In genomic region chr15:43775411-43775965, GRCh38 we compare ENCODE assay signal across 8 cellular contexts. TPM values are rescaled to one million over a fixed set of nuclear protein-coding genes. Genes with fewer than 3 reads are reported as not detected.
DNase-seq lines count a peak whose midpoint lies in the region; FAIRE-seq and TF ChIP-seq lines count a peak whose summit lies in the region.

No MANE protein-coding gene starts in this region.

- no peak overlapping the region for H3K9ac ChIP-seq in neural cell (ENCODE audit: low read length)

- H3K4me3 ChIP-seq in epithelial cell of esophagus (ENCODE audit: low read length): peak overlapping the region; percentile 93
- no peak overlapping the region for H3K4me3 ChIP-seq in neural cell (ENCODE audit: low read length)

- H3K79me2 ChIP-seq in neural cell (replicated peaks; ENCODE audit: insufficient read depth, low read length): no peaks in the 10 kb centered on the region

- no peaks in the 10 kb centered on the region for H4K20me1 ChIP-seq in neural cell (ENCODE audit: insufficient read depth)

- in situ Hi-C loops in GM13976 (cut with MboI; ENCODE audit: low sequenced_read_pairs, unreplicated experiment): no loop called here

- no peaks in the 10 kb centered on the region for H3F3A ChIP-seq in neural cell (ENCODE audit: insufficient read depth, low read length, poor library complexity, severe bottlenecking)

- H3K27ac ChIP-seq in neural cell (ENCODE audit: low read length): no peak overlapping the region

- H3K9me3 ChIP-seq in neural cell (ENCODE audit: low read length): no peaks in the 10 kb centered on the region

- DNase-seq in COR-L47 (lab: John Stamatoyannopoulos, UW) (peak; percentile 82), HT-29 (ENCODE audit: low spot score) (peak; percentile 97), RCC 7860 (ENCODE audit: low spot score) (peak; percentile 66), epithelial cell of esophagus (ENCODE audit: low read depth) (peak; percentile 87), ecto neural progenitor cell (ENCODE audit: low spot score) (no peak), frontal cortex (ENCODE audit: low spot score in 2 of 2) (no peak), GM13976 (ENCODE audit: low spot score) (no peak)

- FAIRE-seq in RCC 7860 (lab: Jason Lieb, UNC) (peak; percentile 16), frontal cortex (lab: Jason Lieb, UNC) (no peak)

- TF ChIP-seq RAD21 in neural cell (conservative IDR thresholded peaks at IDR 0.05): no peak

- H2AFZ ChIP-seq in neural cell (ENCODE audit: low read depth, low read length): no peak overlapping the region

- no peak overlapping the region for H3K4me2 ChIP-seq in neural cell (ENCODE audit: low read length)

- H3K36me3 ChIP-seq in neural cell (ENCODE audit: insufficient read depth, low read length): no peaks in the 10 kb centered on the region

- no peak for TF ChIP-seq EP300 in neural cell (conservative IDR thresholded peaks at IDR 0.05; ENCODE audit: poor library complexity, severe bottlenecking)

- TF ChIP-seq CTCF in epithelial cell of esophagus (IDR thresholded peaks at IDR 0.05; ENCODE audit: insufficient read depth, low read depth, low read length, missing control alignments) (peak; percentile 81), neural cell (IDR thresholded peaks at IDR 0.05; ENCODE audit: poor library complexity, severe bottlenecking) (peak; percentile 19), GM13976 (IDR thresholded peaks at IDR 0.05; ENCODE audit: borderline replicate concordance, control extremely low read depth, extremely low read depth, insufficient read depth, missing control alignments) (no peak)

- no peaks in the 10 kb centered on the region for H3K9me2 ChIP-seq in neural cell (ENCODE audit: insufficient read depth, low read length)

- peaks cover 18% of the 10 kb centered on the region for H3K27me3 ChIP-seq in neural cell (ENCODE audit: insufficient read depth, low read depth, low read length)

TF ChIP-seq in neural cell, 6 proteins besides CTCF, POLR2A, EP300 and RAD21:
- TF ChIP-seq MXI1 (conservative IDR thresholded peaks at IDR 0.05; ENCODE audit: poor library complexity, severe bottlenecking): no peak

RNA-seq across cellular contexts. Expression of gene ELL3, which starts 1.3 kb away (rescaled TPM):
- total RNA-seq in HT-29 (2014; rRNA removed; shearing (Covaris generic)): 94.9 and 101 TPM in 2 replicates
- 2.2 TPM in 1 of 2 replicates, not detected in the other for polyA plus RNA-seq in neural cell
- not detected in 2 replicates for polyA minus RNA-seq in neural cell
- total RNA-seq in frontal cortex: 1.2 TPM

RNA-seq across cellular contexts. Expression of gene SERF2, which starts 16.6 kb away (rescaled TPM):
- 758 and 789 TPM in 2 replicates for total RNA-seq in HT-29 (2014; rRNA removed; shearing (Covaris generic))
- 548 and 726 TPM in 2 replicates for polyA plus RNA-seq in neural cell
- 89.9 and 113 TPM in 2 replicates for polyA minus RNA-seq in neural cell
- total RNA-seq in frontal cortex: 53.0 TPM

RNA-seq across cellular contexts. Expression of gene SERINC4, which starts 24.5 kb away (rescaled TPM):
- total RNA-seq in HT-29 (2014; rRNA removed; shearing (Covaris generic)): not detected in 2 replicates
- 0.38 and 0.47 TPM in 2 replicates for polyA plus RNA-seq in neural cell
- polyA minus RNA-seq in neural cell: not detected in 2 replicates
- total RNA-seq in frontal cortex: 0.41 TPM

RNA-seq across cellular contexts. Expression of gene HYPK, which starts 24.9 kb away (rescaled TPM):
- total RNA-seq in HT-29 (2014; rRNA removed; shearing (Covaris generic)): 16.9 and 18.8 TPM in 2 replicates
- 4.4 and 5.0 TPM in 2 replicates for polyA plus RNA-seq in neural cell
- polyA minus RNA-seq in neural cell: 9.6 and 11.7 TPM in 2 replicates
- total RNA-seq in frontal cortex: 5.7 TPM

RNA-seq across cellular contexts. Expression of gene PDIA3, which starts 29.2 kb away (rescaled TPM):
- 560 and 640 TPM in 2 replicates for total RNA-seq in HT-29 (2014; rRNA removed; shearing (Covaris generic))
- polyA plus RNA-seq in neural cell: 133 and 136 TPM in 2 replicates
- 65.7 and 81.3 TPM in 2 replicates for polyA minus RNA-seq in neural cell
- total RNA-seq in frontal cortex: 34.2 TPM

Comparison
In these comparisons a context has a peak if more than half of its experiments do, and no peak if none do; other contexts are left out.
1. DNase-seq: peak in COR-L47 (single experiment), HT-29 (single experiment), RCC 7860 (single experiment) and epithelial cell of esophagus (single experiment); none in ecto neural progenitor cell (single experiment), frontal cortex (0 of 2) and GM13976 (single experiment).
2. RNA of gene ELL3, which starts 1.3 kb away (total RNA-seq): 94.9 to 101 TPM in HT-29; 1.2 TPM in frontal cortex (single experiment); every median in the first group is over 10 times any median in the second.
3. RNA of gene SERF2, which starts 16.6 kb away (total RNA-seq): 758 to 789 TPM in HT-29; 53.0 TPM in frontal cortex (single experiment); every median in the first group is over 10 times any median in the second.